10 cellular contexts compared by ENCODE assay signal in the genomic region with DNA sequence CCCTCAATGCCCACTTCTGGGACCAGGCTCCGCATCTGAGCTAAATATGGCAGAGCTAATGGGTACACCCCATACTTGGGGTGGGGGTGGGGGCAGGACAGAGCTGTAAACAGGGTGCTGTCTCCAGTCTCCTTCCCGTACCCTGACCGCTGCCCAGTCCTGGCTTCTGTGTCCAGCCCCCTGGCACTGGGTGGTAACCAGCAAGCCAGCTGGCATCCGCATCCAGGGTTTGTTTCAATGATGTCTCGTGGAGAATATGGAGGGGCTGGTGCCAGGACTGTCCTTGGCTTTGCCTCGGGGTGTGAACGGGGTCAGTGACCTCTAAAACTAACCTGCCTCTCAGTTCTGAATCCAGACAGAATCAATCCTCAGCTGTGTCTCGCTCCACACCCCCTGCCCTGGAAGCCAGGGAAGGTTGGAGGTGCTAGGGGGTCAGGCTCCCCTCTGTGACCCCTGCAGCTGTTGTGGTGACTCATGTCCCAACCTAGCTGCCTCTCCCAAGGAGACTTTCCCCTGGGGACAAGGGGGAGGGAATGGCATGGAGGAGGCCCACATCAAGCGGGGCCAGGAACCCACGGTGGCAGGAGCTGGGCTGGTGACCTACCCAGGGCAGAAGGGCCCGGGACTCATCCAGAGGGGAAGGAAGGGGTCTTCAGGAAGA. TPM values are rescaled to one million over a fixed set of nuclear protein-coding genes. Genes with fewer than 3 reads are reported as not detected.
DNase-seq lines count a peak whose midpoint lies in the region; ATAC-seq and TF ChIP-seq lines count a peak whose summit lies in the region.
"Had no signal": no experiment of that assay in that cellular context is flagged by ENCODE, and none has a peak within 500 bp of the region (broad histone marks: within the 10 kb centered on the region; RNA-seq: fewer than 3 reads in every experiment).

No MANE protein-coding gene starts in this region.

- no peak overlapping the region for H3K4me2 ChIP-seq in SK-N-SH

- no peak for TF ChIP-seq POLR2A in uterus (IDR thresholded peaks at IDR 0.05)

- H4K20me1 ChIP-seq in SK-N-SH (ENCODE audit: insufficient read depth) = no peaks in the 10 kb centered on the region

- peaks cover 12% of the 10 kb centered on the region for H3K27me3 Mint-ChIP-seq in CD8-positive, alpha-beta T cell (ENCODE audit: low read depth)

- H3K79me2 ChIP-seq in SK-N-SH (ENCODE audit: insufficient read depth) = no peaks in the 10 kb centered on the region

- H3K9me3 ChIP-seq in CD8-positive, alpha-beta T cell (ENCODE audit: low read length) = no peaks in the 10 kb centered on the region
- H3K9me3 ChIP-seq in SK-N-SH (no peaks in the 10 kb centered on the region), psoas muscle (no peaks in the 10 kb centered on the region), uterus (no peaks in the 10 kb centered on the region)
- H3K9me3 ChIP-seq in effector memory CD4-positive, alpha-beta T cell (ENCODE audit: control insufficient read depth, low read length) = no peaks in the 10 kb centered on the region

- no peak overlapping the region for H2AFZ ChIP-seq in SK-N-SH (ENCODE audit: low read depth)

- POLR2A ChIA-PET in CD8-positive, alpha-beta T cell (lab: Charles Lee) = interaction anchor here (0.7 to 2.9 kb wide), 6 partner anchors 13 to 98 kb away, joined by 3 to 9 read pairs (median 4); no protein-coding TSS in a partner anchor
- POLR2A ChIA-PET in SK-N-SH (lab: Yijun Ruan, JAX) = interaction anchor here (1.2 to 1.3 kb wide), 2 partner anchors 14 to 21 kb away, joined by 3 read pairs; a partner anchor contains a TSS

- CTCF ChIA-PET in CD8-positive, alpha-beta T cell (lab: Charles Lee) = interaction anchor here (1.0 to 11.0 kb wide), 10 partner anchors 12 to 194 kb away, joined by 3 to 205 read pairs (median 5); a partner anchor contains a TSS
- CTCF ChIA-PET in SK-N-SH (lab: Yijun Ruan, JAX) = interaction anchor here (0.8 to 15.8 kb wide), 9 partner anchors 8 to 64 kb away, joined by 3 to 279 read pairs (median 6); a partner anchor contains a TSS

- no peak for TF ChIP-seq EP300 in SK-N-SH (IDR thresholded peaks at IDR 0.05; ENCODE audit: borderline replicate concordance in 1 of 2, low read depth in 1 of 2, low read length in 1 of 2)

- H3F3A ChIP-seq in SK-N-SH (replicated peaks; ENCODE audit: insufficient read depth) = no peaks in the 10 kb centered on the region

- intact Hi-C loops in CD8-positive, alpha-beta T cell (cut with DNase I, micrococcal nuclease) = no loop called here
- intact Hi-C loops in left ventricle myocardium superior (cut with micrococcal nuclease) (no loop called here), psoas muscle (cut with DNase I) (no loop called here), uterus (cut with DNase I; ENCODE audit: low total_unique reads) (no loop called here)

- no peak for TF ChIP-seq CTCF in CD8-positive, alpha-beta T cell (IDR thresholded peaks at IDR 0.05)
- no peak for TF ChIP-seq CTCF in SK-N-SH (IDR thresholded peaks at IDR 0.05)
- no peak for TF ChIP-seq CTCF in psoas muscle (IDR thresholded peaks at IDR 0.05)
- no peak for TF ChIP-seq CTCF in uterus (IDR thresholded peaks at IDR 0.05)

- H3K4me3 Mint-ChIP-seq in CD8-positive, alpha-beta T cell = peak overlapping the region; percentile 62
- H3K4me3 Mint-ChIP-seq: activated CD8-positive, alpha-beta T cell treated with anti-CD3 and anti-CD28 coated beads for 36 hours had no signal

- H3K4me1 ChIP-seq in CD8-positive, alpha-beta T cell (ENCODE audit: insufficient read depth, low read length) = peaks cover 21% of the 10 kb centered on the region
- H3K4me1 ChIP-seq in SK-N-SH (ENCODE audit: control insufficient read depth in 1 of 2, insufficient read depth in 2 of 2, low read depth in 1 of 2, low read length in 1 of 2) (peaks cover 0 to 11% of the 10 kb centered on the region in 2 experiments; a peak in 1 of 4 replicates), psoas muscle (peaks cover 56% of the 10 kb centered on the region), uterus (peaks cover 0 to 19% of the 10 kb centered on the region in 2 donors)
- H3K4me1 ChIP-seq in effector memory CD4-positive, alpha-beta T cell (ENCODE audit: control insufficient read depth, insufficient read depth, low read length, poor library complexity, severe bottlenecking) = peaks cover 17% of the 10 kb centered on the region

- no peak overlapping the region for H3K4me3 ChIP-seq in CD8-positive, alpha-beta T cell (ENCODE audit: low read depth, low read length)
- H3K4me3 ChIP-seq in SK-N-SH (ENCODE audit: low read depth in 2 of 2, low read length in 1 of 2) = no peak overlapping the region
- peak overlapping the region; percentile 79 for H3K4me3 ChIP-seq in psoas muscle
- no peak overlapping the region for H3K4me3 ChIP-seq in effector memory CD4-positive, alpha-beta T cell (ENCODE audit: insufficient read depth, low read depth, low read length, poor library complexity, severe bottlenecking)
- no peak overlapping the region for H3K4me3 ChIP-seq in uterus

- H3K9me3 Mint-ChIP-seq in CD8-positive, alpha-beta T cell = no peaks in the 10 kb centered on the region
- H3K9me3 Mint-ChIP-seq: activated CD8-positive, alpha-beta T cell treated with anti-CD3 and anti-CD28 coated beads for 36 hours had no signal

- H3K27me3 ChIP-seq in CD8-positive, alpha-beta T cell (ENCODE audit: insufficient read depth, low read length) = no peaks in the 10 kb centered on the region
- H3K27me3 ChIP-seq in SK-N-SH (ENCODE audit: insufficient read depth) (no peaks in the 10 kb centered on the region), psoas muscle (ENCODE audit: insufficient read depth in 3 of 3, low read length in 2 of 3) (no peaks in the 10 kb centered on the region), uterus (peaks cover 25 to 34% of the 10 kb centered on the region in 2 donors)
- peaks cover 15% of the 10 kb centered on the region for H3K27me3 ChIP-seq in effector memory CD4-positive, alpha-beta T cell (replicated peaks; ENCODE audit: control insufficient read depth, insufficient read depth, low read length, poor library complexity, severe bottlenecking)

- no peak overlapping the region for H3K9ac ChIP-seq in SK-N-SH

- no peak overlapping the region for H3K27ac Mint-ChIP-seq in CD8-positive, alpha-beta T cell
- H3K27ac Mint-ChIP-seq: activated CD8-positive, alpha-beta T cell treated with anti-CD3 and anti-CD28 coated beads for 36 hours had no signal

- H3K9me2 ChIP-seq in SK-N-SH = no peaks in the 10 kb centered on the region

- WGBS in SK-N-SH (ENCODE audit: low lambda C conversion rate) = 89% methylated on average over 10 of the region's 11 CpGs
- 18 to 22% (median 20%) methylated on average over 11 of the region's 11 CpGs for WGBS in psoas muscle, 3 donors

- no peak for ATAC-seq in CD8-positive, alpha-beta T cell
- ATAC-seq in left ventricle myocardium superior (peak; percentile 48), psoas muscle (peak; percentile 62 to 64 (median 62)), HG02981 (IDR thresholded peaks at IDR 0.05; ENCODE audit: unreplicated experiment) (no peak)
- ATAC-seq: activated CD8-positive, alpha-beta T cell treated with anti-CD3 and anti-CD28 coated beads for 36 hours had no signal

- DNase-seq in CD8-positive, alpha-beta T cell = no peak
- peak; percentile 53 for DNase-seq in SK-N-SH
- DNase-seq in left ventricle myocardium superior = peak; percentile 88
- peak; percentile 73 to 94 for DNase-seq in psoas muscle
- DNase-seq in effector memory CD4-positive, alpha-beta T cell = no peak
- no peak for DNase-seq in glomerular visceral epithelial cell (ENCODE audit: extremely low spot score)
- DNase-seq in uterus = no peak
- DNase-seq: cerebellar nuclear complex had no signal

- H3K27ac ChIP-seq in CD8-positive, alpha-beta T cell (ENCODE audit: low read depth, low read length) = no peak overlapping the region
- H3K27ac ChIP-seq in SK-N-SH (ENCODE audit: low read depth in 2 of 2, low read length in 1 of 2) (no peak overlapping the region), psoas muscle (peak overlapping the region; percentile 96), uterus (peak overlapping the region in 1 of 2 donors; percentile 58)
- no peak overlapping the region for H3K27ac ChIP-seq in effector memory CD4-positive, alpha-beta T cell (ENCODE audit: insufficient read depth, low read length, poor library complexity, severe bottlenecking)

- H3K4me1 Mint-ChIP-seq in CD8-positive, alpha-beta T cell (ENCODE audit: low read depth) = peaks cover 19% of the 10 kb centered on the region

- peaks cover 9% of the 10 kb centered on the region for H3K36me3 Mint-ChIP-seq in CD8-positive, alpha-beta T cell

- no peak for TF ChIP-seq RAD21 in SK-N-SH (IDR thresholded peaks at IDR 0.05; ENCODE audit: low read length)

- peaks cover 2% of the 10 kb centered on the region for H3K36me3 ChIP-seq in CD8-positive, alpha-beta T cell (ENCODE audit: insufficient read depth, low read length)
- H3K36me3 ChIP-seq in SK-N-SH (replicated peaks in 1 of 2; ENCODE audit: control insufficient read depth in 1 of 2, insufficient read depth in 2 of 2, low read length in 1 of 2) (peaks cover 0 to 7% of the 10 kb centered on the region in 2 experiments), psoas muscle (ENCODE audit: insufficient read depth in 1 of 2, low read depth in 1 of 2) (no peaks in the 10 kb centered on the region), uterus (no peaks in the 10 kb centered on the region)
- peaks cover 12% of the 10 kb centered on the region for H3K36me3 ChIP-seq in effector memory CD4-positive, alpha-beta T cell (ENCODE audit: control insufficient read depth, insufficient read depth, low read length)

RNA-seq across cellular contexts. Expression of a gene that starts 1.5 kb away (rescaled TPM):
- under 1 TPM in 1 of 2 experiments, not detected in 1; 0.43 TPM for total RNA-seq in CD8-positive, alpha-beta T cell
- 0.05 and 0.07 TPM in 2 replicates for polyA plus RNA-seq in SK-N-SH (2012; rRNA removed)
- 0.03 and 0.07 TPM in 2 replicates for polyA plus RNA-seq in SK-N-SH (2012; cell fraction: cytosol; rRNA removed)
- 0.07 and 0.21 TPM in 2 replicates for polyA plus RNA-seq in SK-N-SH (2012; cell fraction: nucleus; rRNA removed)
- total RNA-seq in left ventricle myocardium superior = 5.8 TPM
- 10 to 100 TPM in 2 of 4 donors, 1 to 10 TPM in 2; 5.9 to 15.3 (median 11.8) TPM for total RNA-seq in psoas muscle
- 10 to 100 TPM in 1 of 3 donors, 1 to 10 TPM in 2; 6.0 to 13.0 (median 6.8) TPM for polyA plus RNA-seq in psoas muscle
- 1 to 10 TPM in 3 of 4 donors, not detected in 1; 3.8 to 5.0 (median 4.7) TPM for total RNA-seq in uterus

RNA-seq across cellular contexts. Expression of a gene that starts 1.6 kb away (rescaled TPM):
- 1 to 10 TPM; 4.2 to 5.2 TPM for total RNA-seq in CD8-positive, alpha-beta T cell
- 0.43 and 0.67 TPM in 2 replicates for polyA plus RNA-seq in SK-N-SH (2012; rRNA removed)
- polyA plus RNA-seq in SK-N-SH (2012; cell fraction: cytosol; rRNA removed) = 0.08 and 0.13 TPM in 2 replicates
- polyA plus RNA-seq in SK-N-SH (2012; cell fraction: nucleus; rRNA removed) = 3.6 and 4.0 TPM in 2 replicates
- 4,965 TPM for total RNA-seq in left ventricle myocardium superior
- total RNA-seq in psoas muscle = 1,000 to 10,000 TPM; 3,389 to 5,818 (median 3,842) TPM
- 1,000 to 10,000 TPM; 2,116 to 7,047 (median 2,671) TPM for polyA plus RNA-seq in psoas muscle
- 1 to 10 TPM in 1 of 4 donors, under 1 TPM in 1, not detected in 2; 0.28 to 2.2 TPM for total RNA-seq in uterus

RNA-seq across cellular contexts. Expression of a gene that starts 21.1 kb away (rescaled TPM):
- total RNA-seq in CD8-positive, alpha-beta T cell = 10 to 100 TPM; 20.9 to 22.6 TPM
- 20.9 and 25.8 TPM in 2 replicates for polyA plus RNA-seq in SK-N-SH (2012; rRNA removed)
- 8.3 and 12.5 TPM in 2 replicates for polyA plus RNA-seq in SK-N-SH (2012; cell fraction: cytosol; rRNA removed)
- 83.8 and 86.4 TPM in 2 replicates for polyA plus RNA-seq in SK-N-SH (2012; cell fraction: nucleus; rRNA removed)
- 7.3 TPM for total RNA-seq in left ventricle myocardium superior
- total RNA-seq in psoas muscle = 1 to 10 TPM; 4.5 to 7.9 (median 6.7) TPM
- 1 to 10 TPM; 1.4 to 4.2 (median 3.3) TPM for polyA plus RNA-seq in psoas muscle
- 10 to 100 TPM in 3 of 4 donors, 1 to 10 TPM in 1; 4.6 to 24.8 (median 19.5) TPM for total RNA-seq in uterus

RNA-seq across cellular contexts. Expression of a gene that starts 29.8 kb away (rescaled TPM):
- 100 to 1,000 TPM; 102 to 118 TPM for total RNA-seq in CD8-positive, alpha-beta T cell
- 76.8 and 78.0 TPM in 2 replicates for polyA plus RNA-seq in SK-N-SH (2012; rRNA removed)
- 32.5 and 44.3 TPM in 2 replicates for polyA plus RNA-seq in SK-N-SH (2012; cell fraction: cytosol; rRNA removed)
- polyA plus RNA-seq in SK-N-SH (2012; cell fraction: nucleus; rRNA removed) = 330 and 615 TPM in 2 replicates
- total RNA-seq in left ventricle myocardium superior = 18.7 TPM
- total RNA-seq in psoas muscle = 10 to 100 TPM; 22.5 to 32.6 (median 26.1) TPM
- 10 to 100 TPM; 33.0 to 62.8 (median 47.9) TPM for polyA plus RNA-seq in psoas muscle
- 10 to 100 TPM; 21.0 to 62.3 (median 26.0) TPM for total RNA-seq in uterus

RNA-seq across cellular contexts. Expression of a gene that starts 33.1 kb away (rescaled TPM):
- 1 to 10 TPM; 2.6 to 2.9 TPM for total RNA-seq in CD8-positive, alpha-beta T cell
- polyA plus RNA-seq in SK-N-SH (2012; rRNA removed) (1.9 and 2.6 TPM in 2 replicates), psoas muscle (10 to 100 TPM in 1 of 3 donors, 1 to 10 TPM in 2; 4.0 to 11.1 (median 9.2) TPM)
- polyA plus RNA-seq in SK-N-SH (2012; cell fraction: cytosol; rRNA removed) = 1.0 and 1.2 TPM in 2 replicates
- 5.7 and 9.7 TPM in 2 replicates for polyA plus RNA-seq in SK-N-SH (2012; cell fraction: nucleus; rRNA removed)
- total RNA-seq in left ventricle myocardium superior (75.8 TPM), psoas muscle (10 to 100 TPM; 20.4 to 24.9 (median 21.1) TPM), uterus (10 to 100 TPM; 11.8 to 98.8 (median 44.6) TPM)

Comparison
In these comparisons a context has a peak if more than half of its experiments do, and no peak if none do; other contexts are left out.
1. ATAC-seq: peak in left ventricle myocardium superior (single experiment) and psoas muscle (4 of 4); none in CD8-positive, alpha-beta T cell (single experiment) and HG02981 (single experiment).
2. DNase-seq: peak in SK-N-SH (single experiment), left ventricle myocardium superior (single experiment) and psoas muscle (2 of 2); none in CD8-positive, alpha-beta T cell (0 of 7), effector memory CD4-positive, alpha-beta T cell (0 of 3), glomerular visceral epithelial cell (single experiment) and uterus (0 of 2).
3. RNA of a gene that starts 1.6 kb away (total RNA-seq): 4,965 TPM in left ventricle myocardium superior (single experiment) and 3,389 to 5,818 TPM in psoas muscle; 4.2 to 5.2 TPM in CD8-positive, alpha-beta T cell and 0.28 to 2.2 TPM in uterus; every median in the first group is over 100 times any median in the second.